7 cellular contexts compared by ENCODE assay signal in genomic region chr10:42844810-42845209, GRCh38.
A peak's percentile ranks its signal among the peaks of the same experiment; 100 is the strongest.
DNase-seq lines count a peak whose midpoint lies in the region; ATAC-seq, FAIRE-seq and TF ChIP-seq lines count a peak whose summit lies in the region.
"Not testable (repeated sequence)": the region's sequence is repeated elsewhere in the genome, so short reads cannot be mapped to it uniquely, and the experiment has no call there.

No MANE protein-coding gene starts in this region.

- 21% methylated on average over 5 of the region's 5 CpGs; no CpG with 5 or more reads in 1 of the 2 experiments for WGBS in H1 (ENCODE audit: extremely low coverage in 1 of 2, insufficient coverage in 1 of 2, insufficient read length in 1 of 2, insufficient replicate concordance in 2 of 2, low coverage in 1 of 2, low lambda C conversion rate in 2 of 2, missing lambda C conversion rate in 1 of 2), 2 experiments

- peaks cover 16% of the 10 kb centered on the region for H3K9me3 Mint-ChIP-seq in neural progenitor cell

- not testable (repeated sequence) for H3K4me3 ChIP-seq in A673 (ENCODE audit: low read depth, low read length, poor library complexity, severe bottlenecking); H7 (ENCODE audit: insufficient read depth, low read depth, low read length); PC-3 (ENCODE audit: low read length); neural progenitor cell
- peak overlapping the region in 1 of 4 experiments; percentile 21; a peak in 1 of 8 replicates for H3K4me3 ChIP-seq in H1 (ENCODE audit: extremely low read depth in 1 of 4, insufficient read depth in 2 of 4, low read depth in 3 of 4, low read length in 4 of 4)

- H2BK20ac ChIP-seq in H1 (ENCODE audit: low read length): not testable (repeated sequence)

- ATAC-seq in PC-3: not testable (repeated sequence)

- not testable (repeated sequence) for H3K4me1 Mint-ChIP-seq in neural progenitor cell

- H3K4me3 Mint-ChIP-seq in neural progenitor cell: not testable (repeated sequence)

- H3K23me2 ChIP-seq in H1 (ENCODE audit: low read depth, low read length): not testable (repeated sequence)

- intact Hi-C loops in A673 (cut with micrococcal nuclease; ENCODE audit: unreplicated experiment); PC-3 (cut with micrococcal nuclease): not testable (repeated sequence)

- not testable (repeated sequence) for H3K4ac ChIP-seq in H1 (replicated peaks; ENCODE audit: insufficient read length, low read depth, low read length)

- not testable (repeated sequence) for H3K14ac ChIP-seq in H1 (ENCODE audit: insufficient read length)

- TF ChIP-seq POLR2A in H1 (IDR thresholded peaks at IDR 0.05; ENCODE audit: control extremely low read depth in 1 of 2, low read depth in 2 of 2, low read length in 2 of 2): not testable (repeated sequence)

- H3K4me2 ChIP-seq in PC-3 (ENCODE audit: low read length); neural progenitor cell: not testable (repeated sequence)
- peak overlapping the region; percentile 40 to 46; a peak in 3 of 4 replicates for H3K4me2 ChIP-seq in H1 (ENCODE audit: insufficient read depth in 1 of 2, low read depth in 2 of 2, low read length in 2 of 2)

- peaks cover 11% of the 10 kb centered on the region for H3K27me3 Mint-ChIP-seq in neural progenitor cell (ENCODE audit: insufficient read depth, low read depth)

- POLR2A ChIA-PET in A673 (lab: Charles Lee; ENCODE audit: low non-redundant PET); PC-3 (lab: Charles Lee; ENCODE audit: unreplicated experiment): not testable (repeated sequence)
- POLR2A ChIA-PET in H1 (lab: Charles Lee; ENCODE audit: partially characterized antibody): interaction anchor here (1.0 kb wide), 1 partner anchor 18 kb away, joined by 5 read pairs; no protein-coding TSS in a partner anchor

- not testable (repeated sequence) for TF ChIP-seq EP300 in H1 (IDR thresholded peaks at IDR 0.05; ENCODE audit: borderline replicate concordance in 1 of 2, low read depth in 2 of 2, low read length in 2 of 2)

- H3K27ac ChIP-seq in A673 (ENCODE audit: low read depth, low read length, poor library complexity, severe bottlenecking); PC-3 (ENCODE audit: low read length); H1 (ENCODE audit: low read depth, low read length); neural progenitor cell: not testable (repeated sequence)

- not testable (repeated sequence) for H3K36me3 Mint-ChIP-seq in neural progenitor cell

- not testable (repeated sequence) for H2BK120ac ChIP-seq in H1 (replicated peaks; ENCODE audit: low read depth, low read length)

- H4K20me1 ChIP-seq in PC-3 (ENCODE audit: low read length); H1 (replicated peaks in 1 of 2; ENCODE audit: control insufficient read depth in 1 of 2, insufficient read depth in 2 of 2, low read length in 2 of 2); neural progenitor cell (ENCODE audit: low read depth): not testable (repeated sequence)

- H3K9me2 ChIP-seq in PC-3 (replicated peaks; ENCODE audit: low read length): not testable (repeated sequence)

- not testable (repeated sequence) for H2BK12ac ChIP-seq in H1 (ENCODE audit: low read depth, low read length)

- H2BK5ac ChIP-seq in H1 (ENCODE audit: low read depth, low read length): not testable (repeated sequence)

- not testable (repeated sequence) for H4K5ac ChIP-seq in H1 (ENCODE audit: insufficient read length, low read depth, low read length)

- H3F3A ChIP-seq in PC-3 (ENCODE audit: low read length, unreplicated experiment); neural progenitor cell (ENCODE audit: low read depth): not testable (repeated sequence)

- H3K9ac ChIP-seq in PC-3 (ENCODE audit: low read length); H1 (replicated peaks in 1 of 4; ENCODE audit: extremely low read depth in 1 of 4, low read depth in 3 of 4, low read length in 3 of 4); neural progenitor cell: not testable (repeated sequence)

- not testable (repeated sequence) for H3K4me1 ChIP-seq in A673 (ENCODE audit: insufficient read depth, low read length, poor library complexity, severe bottlenecking); PC-3 (ENCODE audit: insufficient read depth, low read length); H1 (replicated peaks in 1 of 4; ENCODE audit: control insufficient read depth in 3 of 4, insufficient read depth in 4 of 4, low read length in 3 of 4); neural progenitor cell

- H3K79me2 ChIP-seq in PC-3 (ENCODE audit: low read length); H1 (ENCODE audit: control insufficient read depth in 1 of 2, insufficient read depth in 2 of 2, low read length in 2 of 2); neural progenitor cell (ENCODE audit: low read depth): not testable (repeated sequence)

- not testable (repeated sequence) for H2AFZ ChIP-seq in PC-3 (ENCODE audit: low read length)
- H2AFZ ChIP-seq in H1 (ENCODE audit: low read length) (peak overlapping the region; percentile 95; the same call in 1 of the 2 replicates), neural progenitor cell (replicated peaks) (peak overlapping the region; percentile 26)

- not testable (repeated sequence) for H2AK5ac ChIP-seq in H1 (ENCODE audit: low read depth, low read length)

- not testable (repeated sequence) for BruUV-seq in A673 (replicated peaks; lab: Mats Ljungman, UMichigan); PC-3 (replicated peaks; lab: Mats Ljungman, UMichigan)

- not testable (repeated sequence) for H3K18ac ChIP-seq in H1 (ENCODE audit: extremely low read depth, low read length)

- DNase-seq in A673 (ENCODE audit: low spot score); PC-3; H1 (ENCODE audit: low read depth in 1 of 2, low spot score in 2 of 2): not testable (repeated sequence)
- DNase-seq in H7 (peak; percentile 52), iPS DF 4.7 (ENCODE audit: extremely low read depth, low spot score) (peak; percentile 49), iPS-NIHi7 (ENCODE audit: extremely low spot score) (peak; percentile 29), neural progenitor cell (ENCODE audit: low spot score) (peak; percentile 24)

- H4K91ac ChIP-seq in H1 (replicated peaks; ENCODE audit: insufficient read length, low read length): not testable (repeated sequence)

- peak overlapping the region; percentile 32; the same call in 1 of the 2 replicates for H2BK15ac ChIP-seq in H1 (ENCODE audit: low read length)

- not testable (repeated sequence) for H3K23ac ChIP-seq in H1 (ENCODE audit: insufficient read length)

- not testable (repeated sequence) for H3K56ac ChIP-seq in H1 (replicated peaks; ENCODE audit: insufficient read length, low read depth, low read length)

- CTCF ChIA-PET in A673 (lab: Charles Lee); PC-3 (lab: Charles Lee): not testable (repeated sequence)
- CTCF ChIA-PET in H1 (lab: Charles Lee; ENCODE audit: partially characterized antibody): interaction anchor here (0.6 to 1.1 kb wide), 5 partner anchors 17 to 249 kb away, joined by 3 to 5 read pairs (median 3); no protein-coding TSS in a partner anchor

- H3K9me3 ChIP-seq in A673 (ENCODE audit: low read depth, low read length, poor library complexity, severe bottlenecking); PC-3 (ENCODE audit: low read length); neural progenitor cell (ENCODE audit: low read depth): not testable (repeated sequence)
- H3K9me3 ChIP-seq in H1 (ENCODE audit: insufficient read depth in 2 of 2, low read depth in 1 of 2, low read length in 1 of 2): peaks cover 15 to 21% of the 10 kb centered on the region in 2 experiments

- not testable (repeated sequence) for H3K27me3 ChIP-seq in A673 (replicated peaks; ENCODE audit: insufficient read depth, low read depth, low read length, poor library complexity); H7 (ENCODE audit: control insufficient read depth, insufficient read depth, low read length); PC-3 (ENCODE audit: low read length); H1 (replicated peaks in 1 of 4; ENCODE audit: control insufficient read depth in 3 of 4, extremely low read depth in 1 of 4, insufficient read depth in 3 of 4, low read length in 3 of 4); neural progenitor cell

- not testable (repeated sequence) for H3K36me3 ChIP-seq in A673 (ENCODE audit: insufficient read depth, low read length, poor library complexity, severe bottlenecking); H7 (replicated peaks; ENCODE audit: control insufficient read depth, insufficient read depth, low read length); PC-3 (ENCODE audit: low read depth, low read length); H1 (ENCODE audit: control insufficient read depth in 2 of 4, insufficient read depth in 4 of 4, low read length in 3 of 4); neural progenitor cell

- not testable (repeated sequence) for H4K8ac ChIP-seq in H1 (ENCODE audit: extremely low read depth, insufficient read depth, low read length)

- FAIRE-seq in H1 (lab: Jason Lieb, UNC): not testable (repeated sequence)

- TF ChIP-seq RAD21 in H1 (IDR thresholded peaks at IDR 0.05 in 1 of 2, conservative IDR thresholded peaks at IDR 0.05 in 1 of 2; ENCODE audit: low read depth in 2 of 2, low read length in 2 of 2): peak; percentile 40 to 56

- H3K79me1 ChIP-seq in H1 (ENCODE audit: low read depth, low read length): not testable (repeated sequence)

- TF ChIP-seq CTCF in A673 (conservative IDR thresholded peaks at IDR 0.05; ENCODE audit: low read depth, low read length) (peak; percentile 37; the same call in 1 of the 2 replicates), PC-3 (conservative IDR thresholded peaks at IDR 0.05; ENCODE audit: low read depth, low read length) (peak; percentile 32; the same call in 1 of the 2 replicates), H1 (IDR thresholded peaks at IDR 0.05; ENCODE audit: control extremely low read depth in 1 of 3, insufficient read depth in 1 of 3, low read depth in 1 of 3, low read length in 3 of 3) (peak; percentile 56 to 65 (median 64)), neural progenitor cell (IDR thresholded peaks at IDR 0.05) (peak; percentile 31)

- H3K27ac Mint-ChIP-seq in neural progenitor cell: not testable (repeated sequence)
